In genomic region chr1:34929497-34929852, GRCh38 we compare ENCODE assay signal across 8 cellular contexts. TPM values are rescaled to one million over a fixed set of nuclear protein-coding genes. Genes with fewer than 3 reads are reported as not detected.
A peak's percentile ranks its signal among the peaks of the same experiment; 100 is the strongest.
DNase-seq lines count a peak whose midpoint lies in the region; ATAC-seq and TF ChIP-seq lines count a peak whose summit lies in the region.

TSS of gene DLGAP3 (minus strand) at chr1:34929650. CDS start at chr1:34905383, 24,267 bp downstream.

- WGBS in thyroid gland, 2 donors = 2% methylated on average over 11 of the region's 50 CpGs; no CpG with 5 or more reads in 1 of the 2 donors

- H3K36me3 ChIP-seq in GM06990 (ENCODE audit: control insufficient read depth, insufficient read depth, low read length) (no peaks in the 10 kb centered on the region), thyroid gland (no peaks in the 10 kb centered on the region)

- ATAC-seq in HG03108 (IDR thresholded peaks at IDR 0.05; ENCODE audit: unreplicated experiment) = no peak

- TF ChIP-seq CTCF in GM06990 (IDR thresholded peaks at IDR 0.05; ENCODE audit: insufficient read depth, low read length, poor library complexity, severe bottlenecking) (no peak), MCF 10A (IDR thresholded peaks at IDR 0.05; ENCODE audit: unreplicated experiment) (no peak), neural crest cell (conservative IDR thresholded peaks at IDR 0.05) (no peak), thyroid gland (IDR thresholded peaks at IDR 0.05) (no peak)

- no peak within 1 kb of the TSS for H3K27ac ChIP-seq in thyroid gland

- H3K36me3 Mint-ChIP-seq in MCF 10A (ENCODE audit: insufficient read depth, unreplicated experiment) (no peaks in the 10 kb centered on the region), neural crest cell (ENCODE audit: low read depth) (no peaks in the 10 kb centered on the region)

- H3K4me1 ChIP-seq in thyroid gland = peaks cover 6 to 15% of the 10 kb centered on the region in 2 donors

- H3K4me3 ChIP-seq in GM06990 (replicated peaks; ENCODE audit: low read depth, low read length) = peak within 1 kb of the TSS; percentile 25
- H3K4me3 ChIP-seq in thyroid gland (replicated peaks in 1 of 3) = peak within 1 kb of the TSS in 1 of 3 donors; percentile 19

- H3K27me3 Mint-ChIP-seq in MCF 10A (ENCODE audit: insufficient read depth, unreplicated experiment) = peaks cover 52% of the 10 kb centered on the region
- H3K27me3 Mint-ChIP-seq in neural crest cell (ENCODE audit: low read depth) = peaks cover 87% of the 10 kb centered on the region

- POLR2A ChIA-PET in MCF 10A (lab: Yijun Ruan, JAX) = interaction anchor here (0.6 kb wide), 1 partner anchor 950 kb away, joined by 3 read pairs; no protein-coding TSS in a partner anchor

- CTCF ChIA-PET in MCF 10A (lab: Yijun Ruan, JAX) = no interaction called here

- peak within 1 kb of the TSS; percentile 20 for H3K4me3 Mint-ChIP-seq in MCF 10A (ENCODE audit: unreplicated experiment)
- H3K4me3 Mint-ChIP-seq in neural crest cell = peak within 1 kb of the TSS; percentile 80

- H3K4me1 Mint-ChIP-seq in MCF 10A (ENCODE audit: insufficient read depth, unreplicated experiment) (peaks cover 6% of the 10 kb centered on the region), neural crest cell (peaks cover 7% of the 10 kb centered on the region)

- no peak within 1 kb of the TSS for H3K27ac Mint-ChIP-seq in MCF 10A (ENCODE audit: low read depth, unreplicated experiment)
- H3K27ac Mint-ChIP-seq in neural crest cell (ENCODE audit: unreplicated experiment) = no peak within 1 kb of the TSS

- no peak for DNase-seq in GM06990 (ENCODE audit: extremely low read depth, insufficient read length)
- DNase-seq in NCI-H2171 treated with DMSO at 0.1 percent for 48 hours (lab: John Stamatoyannopoulos, UW) = peak; percentile 40
- no peak for DNase-seq in MCF 10A (ENCODE audit: unreplicated experiment)
- peak; percentile 32 for DNase-seq in neural crest cell (ENCODE audit: low read depth, low spot score)
- no peak for DNase-seq in SKM-1 treated with dmso at 0.1 percent for 144 hours (lab: John Stamatoyannopoulos, UW; ENCODE audit: unreplicated experiment)
- DNase-seq in middle frontal gyrus (ENCODE audit: extremely low spot score, low spot score) = no peak
- DNase-seq in thyroid gland = no peak

- no TSS peak for BruUV-seq in MCF 10A (replicated peaks; lab: Mats Ljungman, UMichigan)

- H3K9me3 Mint-ChIP-seq in MCF 10A (ENCODE audit: unreplicated experiment) (no peaks in the 10 kb centered on the region), neural crest cell (no peaks in the 10 kb centered on the region)

- intact Hi-C loops in MCF 10A (cut with micrococcal nuclease) (no loop called here), thyroid gland (cut with DNase I) (no loop called here)

- TF ChIP-seq POLR2A in thyroid gland (IDR thresholded peaks at IDR 0.05) = no peak

- H3K27me3 ChIP-seq in GM06990 (replicated peaks; ENCODE audit: control insufficient read depth, insufficient read depth, low read length) (peaks cover 2% of the 10 kb centered on the region), thyroid gland (peaks cover 29% of the 10 kb centered on the region)

- no peaks in the 10 kb centered on the region for H3K9me3 ChIP-seq in thyroid gland

RNA-seq across cellular contexts. Expression of gene DLGAP3, which starts in this region (rescaled TPM):
- total RNA-seq in MCF 10A (2022) (0.14 and 0.52 TPM in 2 replicates), neural crest cell (4.7 and 5.0 TPM in 2 replicates), thyroid gland (under 1 TPM in 2 of 4 donors, not detected in 2; 0.22 to 0.67 TPM)

Comparison
In these comparisons a context has a peak if more than half of its experiments do, and no peak if none do; other contexts are left out.
1. DNase-seq: peak in NCI-H2171 treated with DMSO at 0.1 percent for 48 hours (single experiment) and neural crest cell (single experiment); none in GM06990 (single experiment), MCF 10A (single experiment), SKM-1 treated with dmso at 0.1 percent for 144 hours (single experiment), middle frontal gyrus (single experiment) and thyroid gland (0 of 2).